17 cellular contexts compared by ENCODE assay signal in genomic region chr16:23079683-23080221, GRCh38.
A peak's percentile ranks its signal among the peaks of the same experiment; 100 is the strongest.
DNase-seq lines count a peak whose midpoint lies in the region; ATAC-seq, FAIRE-seq and TF ChIP-seq lines count a peak whose summit lies in the region.
"Had no signal": no experiment of that assay in that cellular context is flagged by ENCODE, and none has a peak within 500 bp of the region (broad histone marks: within the 10 kb centered on the region; RNA-seq: fewer than 3 reads in every experiment).

No MANE protein-coding gene starts in this region.

- DNase-seq in NCI-H1092 treated with DMSO at 0.1 percent for 48 hours (lab: John Stamatoyannopoulos, UW), result peak; percentile 51
- no peak for DNase-seq in NCI-H1092 (lab: John Stamatoyannopoulos, UW)
- DNase-seq in NCI-H510A (lab: John Stamatoyannopoulos, UW), result peak; percentile 55
- DNase-seq in epithelial cell of esophagus (ENCODE audit: low read depth), result peak; percentile 87
- peak; percentile 7 for DNase-seq in small intestine
- DNase-seq in Ammon's horn (ENCODE audit: low spot score), result no peak
- DNase-seq in occipital lobe (lab: John Stamatoyannopoulos, UW), result no peak
- DNase-seq: 8988T; activated effector memory CD4-positive, alpha-beta T cell treated with anti-CD3 and anti-CD28 coated beads, Interleukin-2, amount 50 U/mL, for 16 hours; amygdala; H9; stimulated activated CD4-positive, alpha-beta T cell treated with anti-CD3 and anti-CD28 coated beads, Interleukin-4, amount 100 ng/mL, for 24 hours had no signal

- FAIRE-seq in small intestine (lab: Jason Lieb, UNC), result no peak
- FAIRE-seq: G401.6, GM12892 had no signal

- peaks cover 2 to 4% of the 10 kb centered on the region in 2 donors for H3K36me3 ChIP-seq in small intestine (ENCODE audit: control insufficient read depth in 2 of 2, insufficient read depth in 2 of 2, low read length in 2 of 2)

- H3K4me1 ChIP-seq in small intestine (ENCODE audit: control insufficient read depth in 2 of 2, insufficient read depth in 1 of 2, low read depth in 1 of 2, low read length in 1 of 2), result peaks cover 0 to 2% of the 10 kb centered on the region in 2 donors

- no peaks in the 10 kb centered on the region for H3K27me3 ChIP-seq in small intestine (ENCODE audit: control insufficient read depth in 2 of 2, insufficient read depth in 2 of 2, low read length in 2 of 2)
- H3K27me3 ChIP-seq: neutrophil had no signal

- H3K27ac ChIP-seq in small intestine (ENCODE audit: low read depth in 1 of 2, low read length in 1 of 2), result no peak overlapping the region
- H3K27ac ChIP-seq: neutrophil had no signal

- WGBS in small intestine, 3 donors, result 27 to 56% (median 41%) methylated on average over 12 of the region's 12 CpGs

- H3K4me3 ChIP-seq in epithelial cell of esophagus (ENCODE audit: low read length) (no peak overlapping the region), small intestine (ENCODE audit: low read depth in 1 of 2, low read length in 2 of 2) (no peak overlapping the region)

- ATAC-seq in GM18520 (IDR thresholded peaks at IDR 0.05; ENCODE audit: unreplicated experiment), result no peak
- ATAC-seq: WTC11 had no signal

- H3K9me3 ChIP-seq in small intestine (ENCODE audit: control insufficient read depth, low read depth), result no peaks in the 10 kb centered on the region
- H3K9me3 ChIP-seq: neutrophil had no signal

- no peak for TF ChIP-seq CTCF in epithelial cell of esophagus (IDR thresholded peaks at IDR 0.05; ENCODE audit: insufficient read depth, low read depth, low read length, missing control alignments)

Comparison
In these comparisons a context has a peak if more than half of its experiments do, and no peak if none do; other contexts are left out.
1. DNase-seq: peak in NCI-H1092 treated with DMSO at 0.1 percent for 48 hours (single experiment), NCI-H510A (single experiment), epithelial cell of esophagus (single experiment) and small intestine (single experiment); none in NCI-H1092 (single experiment), Ammon's horn (single experiment) and occipital lobe (single experiment).